ENCODE assay signal across 8 cellular contexts in the genomic region with DNA sequence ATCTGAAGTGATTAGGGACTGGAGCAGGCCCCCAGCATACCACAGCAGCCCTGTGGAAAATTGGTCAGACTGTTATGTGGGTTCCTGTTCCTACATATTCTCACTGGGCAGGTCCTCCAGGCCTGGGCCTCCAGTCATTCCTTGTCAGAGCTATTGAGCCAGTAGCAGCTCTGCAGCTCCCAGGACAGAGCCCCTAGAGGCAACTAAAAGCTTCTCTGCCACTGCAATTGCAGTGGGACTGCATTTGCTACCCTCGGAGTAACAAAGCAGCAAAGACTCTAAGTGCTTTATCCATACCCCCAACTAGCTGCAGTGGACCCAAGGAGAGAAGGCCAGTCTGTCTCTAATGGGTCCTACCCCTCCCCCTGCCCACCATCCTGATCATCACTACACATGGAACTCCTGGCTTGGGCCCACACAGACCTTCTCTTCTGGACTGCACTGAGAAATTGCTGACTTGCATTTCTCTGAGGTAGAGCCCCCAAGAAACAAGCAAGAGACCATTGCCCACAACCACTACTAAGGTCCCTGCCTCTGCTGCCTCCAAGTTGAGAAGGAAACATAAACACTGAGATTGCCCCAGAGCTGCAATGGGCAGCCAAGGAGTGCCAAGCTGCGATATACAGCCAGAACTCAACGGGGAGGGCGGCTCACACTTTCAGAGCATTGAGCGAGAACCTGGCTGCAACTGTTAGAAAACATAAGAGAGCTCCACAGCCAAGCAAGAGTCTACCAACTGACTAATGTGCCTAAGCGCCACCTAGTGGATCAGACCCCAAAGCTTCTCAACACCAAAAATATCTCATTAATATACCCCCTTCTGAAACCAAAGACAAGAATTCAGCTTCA.
DNase-seq lines count a peak whose midpoint lies in the region; TF ChIP-seq lines count a peak whose summit lies in the region.

No MANE protein-coding gene starts in this region.

- H3K4me3 Mint-ChIP-seq in glutamatergic neuron (ENCODE audit: unreplicated experiment), result no peak overlapping the region

- H3K27ac Mint-ChIP-seq in glutamatergic neuron (ENCODE audit: unreplicated experiment), result no peak overlapping the region

- peaks cover 3% of the 10 kb centered on the region for H3K9me3 Mint-ChIP-seq in glutamatergic neuron (ENCODE audit: unreplicated experiment)

- H3K27me3 Mint-ChIP-seq in glutamatergic neuron (ENCODE audit: unreplicated experiment), result no peaks in the 10 kb centered on the region

- CTCF ChIA-PET in HEK293T (lab: Yijun Ruan, JAX), result interaction anchor here (0.5 to 1.3 kb wide), 6 partner anchors 15 to 1124 kb away, joined by 3 to 7 read pairs (median 3); no protein-coding TSS in a partner anchor

- POLR2A ChIA-PET in HEK293T (lab: Yijun Ruan, JAX), result no interaction called here

- H3K36me3 Mint-ChIP-seq in glutamatergic neuron (ENCODE audit: unreplicated experiment), result peaks cover 4% of the 10 kb centered on the region

- H3K4me1 Mint-ChIP-seq in glutamatergic neuron (ENCODE audit: low read depth, unreplicated experiment), result peaks cover 5% of the 10 kb centered on the region

- TF ChIP-seq CTCF in 22Rv1 (IDR thresholded peaks at IDR 0.05), result peak; percentile 80
- TF ChIP-seq CTCF in GM12874 (IDR thresholded peaks at IDR 0.05; ENCODE audit: insufficient read depth, low read depth, low read length), result peak; percentile 71
- TF ChIP-seq CTCF in glutamatergic neuron (IDR thresholded peaks at IDR 0.05; ENCODE audit: partially characterized antibody, unreplicated experiment), result peak; percentile 74

- H3K27ac ChIP-seq in 22Rv1, result no peak overlapping the region

- in situ Hi-C loops in SK-MEL-5 (cut with HindIII; ENCODE audit: low pct_unique_long_range_greater_than_20kb, low sequenced_read_pairs), result no loop called here

- DNase-seq in HEK293T (ENCODE audit: extremely low spot score), result peak; percentile 55
- DNase-seq in LHCN-M2 (ENCODE audit: low read depth), result peak; percentile 3
- peak; percentile 64 for DNase-seq in SK-MEL-5 (ENCODE audit: low read depth, low spot score)
- peak; percentile 61 for DNase-seq in glutamatergic neuron
- DNase-seq in superior temporal gyrus (ENCODE audit: extremely low spot score), result peak; percentile 40
- no peak for DNase-seq in NCI-H1930 (lab: John Stamatoyannopoulos, UW)

TF ChIP-seq in HEK293T, 16 proteins besides CTCF, POLR2A, EP300 and RAD21:
- TF ChIP-seq FOXK2 (IDR thresholded peaks at IDR 0.05) (no peak), L3MBTL2 (conservative IDR thresholded peaks at IDR 0.05) (no peak), LEF1 (IDR thresholded peaks at IDR 0.05; ENCODE audit: borderline replicate concordance) (no peak), TARDBP (IDR thresholded peaks at IDR 0.05) (no peak), FOXA1 (IDR thresholded peaks at IDR 0.05) (no peak)
- TF ChIP-seq, protein P1, sequence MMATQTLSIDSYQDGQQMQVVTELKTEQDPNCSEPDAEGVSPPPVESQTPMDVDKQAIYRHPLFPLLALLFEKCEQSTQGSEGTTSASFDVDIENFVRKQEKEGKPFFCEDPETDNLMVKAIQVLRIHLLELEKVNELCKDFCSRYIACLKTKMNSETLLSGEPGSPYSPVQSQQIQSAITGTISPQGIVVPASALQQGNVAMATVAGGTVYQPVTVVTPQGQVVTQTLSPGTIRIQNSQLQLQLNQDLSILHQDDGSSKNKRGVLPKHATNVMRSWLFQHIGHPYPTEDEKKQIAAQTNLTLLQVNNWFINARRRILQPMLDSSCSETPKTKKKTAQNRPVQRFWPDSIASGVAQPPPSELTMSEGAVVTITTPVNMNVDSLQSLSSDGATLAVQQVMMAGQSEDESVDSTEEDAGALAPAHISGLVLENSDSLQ (IDR thresholded peaks at IDR 0.05), result no peak
TF ChIP-seq in HEK293T: peak in this region for 0.

Comparison
In these comparisons a context has a peak if more than half of its experiments do, and no peak if none do; other contexts are left out.
1. DNase-seq: peak in HEK293T (single experiment), LHCN-M2 (single experiment), SK-MEL-5 (single experiment), glutamatergic neuron (single experiment) and superior temporal gyrus (single experiment); none in NCI-H1930 (0 of 2).
2. Peak in every context shown above with its lines, with median percentiles within 50 percentile points of each other: CTCF ChIP-seq.